ENCODE assay signal across 2 cellular contexts in the genomic region with DNA sequence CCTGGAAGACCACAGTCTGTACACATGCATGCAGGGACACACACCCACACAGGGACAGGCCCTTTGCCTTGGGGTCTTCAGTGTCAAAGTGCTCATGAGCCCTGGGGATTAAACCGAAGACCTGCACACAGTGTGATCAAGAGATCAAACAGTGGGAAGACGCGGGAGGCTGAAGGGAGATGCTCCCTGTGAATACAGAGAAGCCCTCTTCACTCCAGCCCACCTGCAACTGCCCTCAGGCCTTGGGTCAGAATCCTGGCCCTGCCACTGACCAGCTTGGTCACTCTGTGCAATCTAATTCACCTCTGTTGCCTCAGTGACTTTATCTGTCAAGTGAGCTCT.
TF ChIP-seq lines count a peak whose summit lies in the region.

No MANE protein-coding gene starts in this region.

TF ChIP-seq in GM12891, 5 proteins besides CTCF, POLR2A, EP300 and RAD21:
- TF ChIP-seq POLR2AphosphoS5 (IDR thresholded peaks at IDR 0.05; ENCODE audit: low read depth, low read length) (peak; percentile 33; the same call in 1 of the 2 replicates), SPI1 (IDR thresholded peaks at IDR 0.05; ENCODE audit: low read depth, low read length) (no peak)

TF ChIP-seq in K562, 482 proteins besides CTCF, POLR2A, EP300 and RAD21:
- TF ChIP-seq ZSCAN29 (IDR thresholded peaks at IDR 0.05) = no peak
- TF ChIP-seq, protein P1, sequence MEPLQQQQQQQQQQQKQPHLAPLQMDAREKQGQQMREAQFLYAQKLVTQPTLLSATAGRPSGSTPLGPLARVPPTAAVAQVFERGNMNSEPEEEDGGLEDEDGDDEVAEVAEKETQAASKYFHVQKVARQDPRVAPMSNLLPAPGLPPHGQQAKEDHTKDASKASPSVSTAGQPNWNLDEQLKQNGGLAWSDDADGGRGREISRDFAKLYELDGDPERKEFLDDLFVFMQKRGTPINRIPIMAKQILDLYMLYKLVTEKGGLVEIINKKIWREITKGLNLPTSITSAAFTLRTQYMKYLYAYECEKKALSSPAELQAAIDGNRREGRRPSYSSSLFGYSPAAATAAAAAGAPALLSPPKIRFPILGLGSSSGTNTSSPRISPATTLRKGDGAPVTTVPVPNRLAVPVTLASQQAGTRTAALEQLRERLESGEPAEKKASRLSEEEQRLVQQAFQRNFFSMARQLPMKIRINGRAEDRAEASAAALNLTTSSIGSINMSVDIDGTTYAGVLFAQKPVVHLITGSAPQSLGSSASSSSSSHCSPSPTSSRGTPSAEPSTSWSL (CRISPR knock-in tag; IDR thresholded peaks at IDR 0.05; ENCODE audit: borderline replicate concordance) = no peak
- no peak for TF ChIP-seq ZNF75A (CRISPR knock-in tag; IDR thresholded peaks at IDR 0.05)
- TF ChIP-seq, protein P2, sequence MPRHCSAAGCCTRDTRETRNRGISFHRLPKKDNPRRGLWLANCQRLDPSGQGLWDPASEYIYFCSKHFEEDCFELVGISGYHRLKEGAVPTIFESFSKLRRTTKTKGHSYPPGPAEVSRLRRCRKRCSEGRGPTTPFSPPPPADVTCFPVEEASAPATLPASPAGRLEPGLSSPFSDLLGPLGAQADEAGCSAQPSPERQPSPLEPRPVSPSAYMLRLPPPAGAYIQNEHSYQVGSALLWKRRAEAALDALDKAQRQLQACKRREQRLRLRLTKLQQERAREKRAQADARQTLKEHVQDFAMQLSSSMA (CRISPR knock-in tag; IDR thresholded peaks at IDR 0.05) = no peak
- TF ChIP-seq FOXK2 (conservative IDR thresholded peaks at IDR 0.05 in 1 of 2, IDR thresholded peaks at IDR 0.05 in 1 of 2; ENCODE audit: low read depth in 2 of 2) = no peak
- no peak for TF ChIP-seq NFATC3 (IDR thresholded peaks at IDR 0.05)
- TF ChIP-seq ZBTB7A (IDR thresholded peaks at IDR 0.05; ENCODE audit: borderline replicate concordance, control insufficient read depth, low read depth, low read length) = 0 out of 2 replicates have a peak, but pooled peaks have one; percentile 17
